In the genomic region with DNA sequence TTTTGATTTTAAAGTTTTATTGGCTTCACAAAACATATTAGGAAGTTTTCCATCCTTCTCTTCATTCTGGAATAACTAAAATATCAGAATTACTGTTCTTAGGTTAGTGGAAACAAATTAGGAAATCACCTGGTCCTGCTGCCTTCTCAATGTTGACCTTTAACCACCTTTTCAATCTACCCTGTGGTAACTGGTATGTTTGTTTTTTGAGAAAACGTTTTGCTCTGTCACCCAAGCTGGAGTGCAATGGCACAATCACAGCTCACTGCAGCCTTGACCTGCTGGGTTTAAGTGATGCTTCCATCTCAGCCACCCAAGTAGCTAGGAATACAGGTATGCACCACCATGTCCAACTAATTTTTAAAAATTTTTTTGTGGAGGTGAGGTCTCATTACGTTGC, we compare ENCODE assay signal across 28 cellular contexts.
"Had no signal": no experiment of that assay in that cellular context is flagged by ENCODE, and none has a peak within 500 bp of the region (broad histone marks: within the 10 kb centered on the region; RNA-seq: fewer than 3 reads in every experiment).

No MANE protein-coding gene starts in this region.

- DNase-seq: activated B cell treated with CpG ODN at 0.5 μM for 24 hours; activated CD4-positive, alpha-beta memory T cell treated with anti-CD3 and anti-CD28 coated beads, Interleukin-2, amount 10 ng/mL, durations not matched to agents 7 days and 5 days; activated CD4-positive, alpha-beta T cell treated with anti-CD3 and anti-CD28 coated beads for 1 hour; activated CD4-positive, alpha-beta T cell treated with anti-CD3 and anti-CD28 coated beads, Interleukin-2, amount 10 ng/mL, durations not matched to agents 7 days and 5 days; activated gamma-delta T cell; activated naive CD4-positive, alpha-beta T cell treated with anti-CD3 and anti-CD28 coated beads for 36 hours; activated naive CD8-positive, alpha-beta T cell treated with anti-CD3 and anti-CD28 coated beads for 36 hours; activated T-cell treated with anti-CD3 and anti-CD28 coated beads for 4 hours; activated T-cell treated with anti-CD3 and anti-CD28 coated beads, Interleukin-2, amount 50 U/mL, for 48 hours; cerebellar nuclear complex; NCI-H1092; NCI-H1417 treated with DMSO at 0.1 percent for 48 hours; NCI-H1694; NCI-H2029; NCI-H2107; NCI-H2171 treated with DMSO at 0.1 percent for 48 hours; NCI-H226; NCI-H526; NCI-H82; RPMI8226; T-cell; T-helper 2 cell; T1000 had no signal

- FAIRE-seq: TTC549 had no signal

- H3K9me3 Mint-ChIP-seq: activated B cell treated with CpG ODN at 0.5 μM for 24 hours; activated CD4-positive, alpha-beta memory T cell treated with anti-CD3 and anti-CD28 coated beads, Interleukin-2, amount 10 ng/mL, durations not matched to agents 7 days and 5 days; activated CD4-positive, alpha-beta T cell treated with anti-CD3 and anti-CD28 coated beads, Interleukin-2, amount 10 ng/mL, durations not matched to agents 7 days and 5 days; activated naive CD4-positive, alpha-beta T cell treated with anti-CD3 and anti-CD28 coated beads for 36 hours; activated naive CD8-positive, alpha-beta T cell treated with anti-CD3 and anti-CD28 coated beads for 36 hours; activated T-helper 17 cell treated with anti-CD3 and anti-CD28 coated beads, Interleukin-2, amount 50 U/mL, for 72 hours; T-cell had no signal

- ATAC-seq: activated T-helper 17 cell treated with anti-CD3 and anti-CD28 coated beads, Interleukin-2, amount 50 U/mL, for 72 hours; Panc1; Right ventricle myocardium inferior; T-cell had no signal

- H3K4me1 Mint-ChIP-seq: activated B cell treated with CpG ODN at 0.5 μM for 24 hours; activated CD4-positive, alpha-beta memory T cell treated with anti-CD3 and anti-CD28 coated beads, Interleukin-2, amount 10 ng/mL, durations not matched to agents 7 days and 5 days; activated CD4-positive, alpha-beta T cell treated with anti-CD3 and anti-CD28 coated beads, Interleukin-2, amount 10 ng/mL, durations not matched to agents 7 days and 5 days; activated naive CD8-positive, alpha-beta T cell treated with anti-CD3 and anti-CD28 coated beads for 36 hours; activated T-helper 17 cell treated with anti-CD3 and anti-CD28 coated beads, Interleukin-2, amount 50 U/mL, for 72 hours; T-cell had no signal

- H3K27me3 Mint-ChIP-seq: activated B cell treated with CpG ODN at 0.5 μM for 24 hours; activated CD4-positive, alpha-beta memory T cell treated with anti-CD3 and anti-CD28 coated beads, Interleukin-2, amount 10 ng/mL, durations not matched to agents 7 days and 5 days; activated CD4-positive, alpha-beta T cell treated with anti-CD3 and anti-CD28 coated beads, Interleukin-2, amount 10 ng/mL, durations not matched to agents 7 days and 5 days; activated naive CD8-positive, alpha-beta T cell treated with anti-CD3 and anti-CD28 coated beads for 36 hours; activated T-helper 17 cell treated with anti-CD3 and anti-CD28 coated beads, Interleukin-2, amount 50 U/mL, for 72 hours; T-cell had no signal

- H3K4me3 Mint-ChIP-seq: activated B cell treated with CpG ODN at 0.5 μM for 24 hours; activated CD4-positive, alpha-beta memory T cell treated with anti-CD3 and anti-CD28 coated beads, Interleukin-2, amount 10 ng/mL, durations not matched to agents 7 days and 5 days; activated CD4-positive, alpha-beta T cell treated with anti-CD3 and anti-CD28 coated beads, Interleukin-2, amount 10 ng/mL, durations not matched to agents 7 days and 5 days; activated naive CD4-positive, alpha-beta T cell treated with anti-CD3 and anti-CD28 coated beads for 36 hours; activated naive CD8-positive, alpha-beta T cell treated with anti-CD3 and anti-CD28 coated beads for 36 hours; activated T-helper 17 cell treated with anti-CD3 and anti-CD28 coated beads, Interleukin-2, amount 50 U/mL, for 72 hours; T-cell had no signal

- H3K27ac ChIP-seq: SK-N-MC had no signal

- H3K27ac Mint-ChIP-seq: activated B cell treated with CpG ODN at 0.5 μM for 24 hours; activated CD4-positive, alpha-beta memory T cell treated with anti-CD3 and anti-CD28 coated beads, Interleukin-2, amount 10 ng/mL, durations not matched to agents 7 days and 5 days; activated CD4-positive, alpha-beta T cell treated with anti-CD3 and anti-CD28 coated beads, Interleukin-2, amount 10 ng/mL, durations not matched to agents 7 days and 5 days; activated naive CD4-positive, alpha-beta T cell treated with anti-CD3 and anti-CD28 coated beads for 36 hours; activated naive CD8-positive, alpha-beta T cell treated with anti-CD3 and anti-CD28 coated beads for 36 hours; activated T-helper 17 cell treated with anti-CD3 and anti-CD28 coated beads, Interleukin-2, amount 50 U/mL, for 72 hours; T-cell had no signal

- H3K4me3 ChIP-seq: SK-N-MC had no signal
